10 cellular contexts compared by ENCODE assay signal in genomic region chr9:96136992-96137665, GRCh38.
DNase-seq lines count a peak whose midpoint lies in the region; ATAC-seq and TF ChIP-seq lines count a peak whose summit lies in the region.
"Had no signal": no experiment of that assay in that cellular context is flagged by ENCODE, and none has a peak within 500 bp of the region (broad histone marks: within the 10 kb centered on the region; RNA-seq: fewer than 3 reads in every experiment).

No MANE protein-coding gene starts in this region.

- H3K27ac ChIP-seq in BLaER1 (peak overlapping the region; percentile 50), suprapubic skin (no peak overlapping the region)

- intact Hi-C loops in activated CD4-positive, alpha-beta memory T cell treated with anti-CD3 and anti-CD28 coated beads for 36 hours (cut with micrococcal nuclease), result no loop called here

- no peaks in the 10 kb centered on the region for H3K27me3 Mint-ChIP-seq in activated CD4-positive, alpha-beta memory T cell treated with anti-CD3 and anti-CD28 coated beads for 36 hours

- no peaks in the 10 kb centered on the region for H3K27me3 ChIP-seq in BLaER1
- H3K27me3 ChIP-seq in suprapubic skin, result peaks cover 7% of the 10 kb centered on the region

- no peaks in the 10 kb centered on the region for H3K36me3 Mint-ChIP-seq in activated CD4-positive, alpha-beta memory T cell treated with anti-CD3 and anti-CD28 coated beads for 36 hours

- no peak for TF ChIP-seq CTCF in suprapubic skin (IDR thresholded peaks at IDR 0.05)

- H3K9me3 Mint-ChIP-seq in activated CD4-positive, alpha-beta memory T cell treated with anti-CD3 and anti-CD28 coated beads for 36 hours, result peaks cover 9% of the 10 kb centered on the region
- H3K9me3 Mint-ChIP-seq: neural crest cell had no signal

- peak; percentile 85 for ATAC-seq in HG03139 (IDR thresholded peaks at IDR 0.05; ENCODE audit: unreplicated experiment)
- ATAC-seq: K562 had no signal

- H3K9me3 ChIP-seq in BLaER1 (peaks cover 19% of the 10 kb centered on the region), suprapubic skin (no peaks in the 10 kb centered on the region)

- TF ChIP-seq EP300 in suprapubic skin (IDR thresholded peaks at IDR 0.05), result no peak

- peaks cover 9% of the 10 kb centered on the region for H3K4me1 Mint-ChIP-seq in activated CD4-positive, alpha-beta memory T cell treated with anti-CD3 and anti-CD28 coated beads for 36 hours (ENCODE audit: low read depth)

- 15% methylated on average over 8 of the region's 8 CpGs for WGBS in suprapubic skin

- H4K20me1 ChIP-seq in BLaER1, result no peaks in the 10 kb centered on the region

- CTCF ChIA-PET in activated CD4-positive, alpha-beta memory T cell treated with anti-CD3 and anti-CD28 coated beads for 36 hours (lab: Charles Lee), result no interaction called here

- DNase-seq in GM19238 (ENCODE audit: insufficient read length, low spot score), result peak; percentile 71
- peak; percentile 35 for DNase-seq in activated CD4-positive, alpha-beta memory T cell treated with anti-CD3 and anti-CD28 coated beads for 36 hours
- DNase-seq in iris pigment epithelial cell (ENCODE audit: low read depth), result peak; percentile 88
- DNase-seq in suprapubic skin (ENCODE audit: low spot score in 2 of 2), result peak in 1 of 2 donors; percentile 75
- no peak for DNase-seq in SKM-1 treated with dmso at 0.1 percent for 144 hours (lab: John Stamatoyannopoulos, UW; ENCODE audit: unreplicated experiment)
- DNase-seq in NCI-H146 treated with DMSO at 0.1 percent for 48 hours (lab: John Stamatoyannopoulos, UW; ENCODE audit: unreplicated experiment), result no peak

- no peak overlapping the region for H3K27ac Mint-ChIP-seq in activated CD4-positive, alpha-beta memory T cell treated with anti-CD3 and anti-CD28 coated beads for 36 hours

- H3K9ac ChIP-seq in BLaER1, result peak overlapping the region; percentile 59; the same call in 1 of the 2 replicates

- H3K4me1 ChIP-seq in BLaER1, result peaks cover 63% of the 10 kb centered on the region
- H3K4me1 ChIP-seq in suprapubic skin, result peaks cover 32% of the 10 kb centered on the region

- peak overlapping the region; percentile 69 for H3K4me2 ChIP-seq in BLaER1

- no peak for TF ChIP-seq POLR2A in suprapubic skin (IDR thresholded peaks at IDR 0.05)

- no peak overlapping the region for H3K4me3 Mint-ChIP-seq in activated CD4-positive, alpha-beta memory T cell treated with anti-CD3 and anti-CD28 coated beads for 36 hours
- H3K4me3 Mint-ChIP-seq: neural crest cell had no signal

- H3K36me3 ChIP-seq in BLaER1 (no peaks in the 10 kb centered on the region), suprapubic skin (no peaks in the 10 kb centered on the region)

- POLR2A ChIA-PET in activated CD4-positive, alpha-beta memory T cell treated with anti-CD3 and anti-CD28 coated beads for 36 hours (lab: Charles Lee), result interaction anchor here (1.0 kb wide), 1 partner anchor 12 kb away, joined by 4 read pairs; no protein-coding TSS in a partner anchor

- H3K4me3 ChIP-seq in BLaER1 (peak overlapping the region; percentile 0; the same call in 1 of the 2 replicates), suprapubic skin (peak overlapping the region; percentile 18)
- H3K4me3 ChIP-seq: K562 had no signal

Comparison
In these comparisons a context has a peak if more than half of its experiments do, and no peak if none do; other contexts are left out.
1. DNase-seq: peak in GM19238 (single experiment), activated CD4-positive, alpha-beta memory T cell treated with anti-CD3 and anti-CD28 coated beads for 36 hours (single experiment) and iris pigment epithelial cell (single experiment); none in SKM-1 treated with dmso at 0.1 percent for 144 hours (single experiment) and NCI-H146 treated with DMSO at 0.1 percent for 48 hours (single experiment).